In genomic region chr20:37676440-37676839, GRCh38 we compare ENCODE assay signal across 27 cellular contexts.
"Had no signal": no experiment of that assay in that cellular context is flagged by ENCODE, and none has a peak within 500 bp of the region (broad histone marks: within the 10 kb centered on the region; RNA-seq: fewer than 3 reads in every experiment).

No MANE protein-coding gene starts in this region.

- H3K36me3 ChIP-seq: stomach, suprapubic skin, thoracic aorta, thyroid gland, tibial artery, tibial nerve, transverse colon, upper lobe of left lung, upper lobe of right lung, uterus, vagina had no signal

- H3K4me1 ChIP-seq: stomach, suprapubic skin, testis, thyroid gland, tibial artery, tibial nerve, transverse colon, upper lobe of right lung, uterus, vagina had no signal

- DNase-seq: stimulated activated CD4-positive, alpha-beta T cell treated with anti-CD3 and anti-CD28 coated beads, Interleukin-2, amount 100 ng/mL, for 48 hours; stimulated activated CD4-positive, alpha-beta T cell treated with anti-CD3 and anti-CD28 coated beads, Interleukin-4, amount 100 ng/mL, for 1 hour; stimulated activated CD4-positive, alpha-beta T cell treated with anti-CD3 and anti-CD28 coated beads, Interleukin-4, amount 100 ng/mL, for 24 hours; stimulated activated CD4-positive, alpha-beta T cell treated with anti-CD3 and anti-CD28 coated beads, Interleukin-4, amount 100 ng/mL, for 4 hours; stimulated activated CD8-positive, alpha-beta memory T cell treated with anti-CD3 and anti-CD28 coated beads, Interleukin-4, amount 100 ng/mL, for 48 hours; stimulated activated naive B cell treated with anti-CD40 and anti-IgM and Interleukin-4, amounts not matched to agents 10 μg/mL and 1 μg/mL and 100 μg/mL, for 72 hours; stimulated activated naive CD4-positive, alpha-beta T cell; stimulated activated naive CD4-positive, alpha-beta T cell treated with Interleukin-2 at 50 U/mL for 16 hours; stimulated activated naive CD8-positive, alpha-beta T cell treated with anti-CD3 and anti-CD28 coated beads, Interleukin-15, amount 100 ng/mL, for 72 hours; stimulated activated naive CD8-positive, alpha-beta T cell treated with anti-CD3 and anti-CD28 coated beads, Interleukin-15, Interleukin-2, amounts not matched to agents 100 U/mL and 50 U/mL, for 24 hours; stomach; testis; tibial artery; transverse colon; trophoblast cell; uterus had no signal

- H3K9me3 ChIP-seq: stomach, suprapubic skin, testis, thoracic aorta, thyroid gland, tibial artery, tibial nerve, transverse colon, upper lobe of left lung, upper lobe of right lung, uterus, vagina had no signal

- ATAC-seq: stimulated activated effector memory CD8-positive, alpha-beta T cell treated with anti-CD3 and anti-CD28 coated beads, Interleukin-12 subunit alpha, Interleukin-12 subunit beta, amount 100 ng/mL, for 72 hours; stimulated activated memory B cell treated with anti-CD40 and anti-IgM and Interleukin-4, amounts not matched to agents 10 μg/mL and 1 μg/mL and 100 μg/mL, for 72 hours; stimulated activated naive B cell treated with anti-CD40 and anti-IgM and Interleukin-4, amounts not matched to agents 10 μg/mL and 1 μg/mL and 100 μg/mL, for 72 hours; stimulated activated naive CD8-positive, alpha-beta T cell treated with anti-CD3 and anti-CD28 coated beads, Interleukin-15, amount 100 ng/mL, for 72 hours; stimulated activated naive CD8-positive, alpha-beta T cell treated with anti-CD3 and anti-CD28 coated beads, Interleukin-15, Interleukin-2, amounts not matched to agents 100 U/mL and 50 U/mL, for 24 hours had no signal

- H3K27ac Mint-ChIP-seq: stimulated activated effector memory CD8-positive, alpha-beta T cell treated with anti-CD3 and anti-CD28 coated beads, Interleukin-12 subunit alpha, Interleukin-12 subunit beta, amount 100 ng/mL, for 72 hours; stimulated activated memory B cell treated with anti-CD40 and anti-IgM and Interleukin-4, amounts not matched to agents 10 μg/mL and 1 μg/mL and 100 μg/mL, for 72 hours; stimulated activated naive B cell treated with anti-CD40 and anti-IgM and Interleukin-4, amounts not matched to agents 10 μg/mL and 1 μg/mL and 100 μg/mL, for 72 hours; stimulated activated naive CD8-positive, alpha-beta T cell treated with anti-CD3 and anti-CD28 coated beads, Interleukin-15, Interleukin-2, amounts not matched to agents 100 ng/mL and 50 ng/mL, for 24 hours; type B pancreatic cell had no signal

- H3K36me3 Mint-ChIP-seq: stimulated activated effector memory CD8-positive, alpha-beta T cell treated with anti-CD3 and anti-CD28 coated beads, Interleukin-12 subunit alpha, Interleukin-12 subunit beta, amount 100 ng/mL, for 72 hours; stimulated activated memory B cell treated with anti-CD40 and anti-IgM and Interleukin-4, amounts not matched to agents 10 μg/mL and 1 μg/mL and 100 μg/mL, for 72 hours; stimulated activated naive B cell treated with anti-CD40 and anti-IgM and Interleukin-4, amounts not matched to agents 10 μg/mL and 1 μg/mL and 100 μg/mL, for 72 hours; type B pancreatic cell had no signal

- H3K4me1 Mint-ChIP-seq: stimulated activated effector memory CD8-positive, alpha-beta T cell treated with anti-CD3 and anti-CD28 coated beads, Interleukin-12 subunit alpha, Interleukin-12 subunit beta, amount 100 ng/mL, for 72 hours; stimulated activated naive B cell treated with anti-CD40 and anti-IgM and Interleukin-4, amounts not matched to agents 10 μg/mL and 1 μg/mL and 100 μg/mL, for 72 hours; stimulated activated naive CD8-positive, alpha-beta T cell treated with anti-CD3 and anti-CD28 coated beads, Interleukin-15, amount 100 ng/mL, for 72 hours had no signal

- H3K9me3 Mint-ChIP-seq: stimulated activated effector memory CD8-positive, alpha-beta T cell treated with anti-CD3 and anti-CD28 coated beads, Interleukin-12 subunit alpha, Interleukin-12 subunit beta, amount 100 ng/mL, for 72 hours; stimulated activated memory B cell treated with anti-CD40 and anti-IgM and Interleukin-4, amounts not matched to agents 10 μg/mL and 1 μg/mL and 100 μg/mL, for 72 hours; stimulated activated naive B cell treated with anti-CD40 and anti-IgM and Interleukin-4, amounts not matched to agents 10 μg/mL and 1 μg/mL and 100 μg/mL, for 72 hours; stimulated activated naive CD8-positive, alpha-beta T cell treated with anti-CD3 and anti-CD28 coated beads, Interleukin-15, amount 100 ng/mL, for 72 hours; stimulated activated naive CD8-positive, alpha-beta T cell treated with anti-CD3 and anti-CD28 coated beads, Interleukin-15, Interleukin-2, amounts not matched to agents 100 ng/mL and 50 ng/mL, for 24 hours; type B pancreatic cell had no signal

- H3K4me3 ChIP-seq: stomach, suprapubic skin, testis, thoracic aorta, thyroid gland, tibial artery, tibial nerve, transverse colon, upper lobe of left lung, upper lobe of right lung, uterus, vagina had no signal

- H3K27me3 ChIP-seq: testis, thyroid gland, upper lobe of left lung, upper lobe of right lung, uterus, vagina had no signal

- H3K27ac ChIP-seq: stomach, suprapubic skin, testis, thoracic aorta, thyroid gland, tibial artery, tibial nerve, transverse colon, upper lobe of left lung, upper lobe of right lung, uterus, vagina had no signal

- H3K4me3 Mint-ChIP-seq: stimulated activated effector memory CD8-positive, alpha-beta T cell treated with anti-CD3 and anti-CD28 coated beads, Interleukin-12 subunit alpha, Interleukin-12 subunit beta, amount 100 ng/mL, for 72 hours; stimulated activated memory B cell treated with anti-CD40 and anti-IgM and Interleukin-4, amounts not matched to agents 10 μg/mL and 1 μg/mL and 100 μg/mL, for 72 hours; stimulated activated naive B cell treated with anti-CD40 and anti-IgM and Interleukin-4, amounts not matched to agents 10 μg/mL and 1 μg/mL and 100 μg/mL, for 72 hours; stimulated activated naive CD8-positive, alpha-beta T cell treated with anti-CD3 and anti-CD28 coated beads, Interleukin-15, amount 100 ng/mL, for 72 hours; stimulated activated naive CD8-positive, alpha-beta T cell treated with anti-CD3 and anti-CD28 coated beads, Interleukin-15, Interleukin-2, amounts not matched to agents 100 ng/mL and 50 ng/mL, for 24 hours; type B pancreatic cell had no signal
